ENCODE assay signal across 20 cellular contexts in the genomic region with DNA sequence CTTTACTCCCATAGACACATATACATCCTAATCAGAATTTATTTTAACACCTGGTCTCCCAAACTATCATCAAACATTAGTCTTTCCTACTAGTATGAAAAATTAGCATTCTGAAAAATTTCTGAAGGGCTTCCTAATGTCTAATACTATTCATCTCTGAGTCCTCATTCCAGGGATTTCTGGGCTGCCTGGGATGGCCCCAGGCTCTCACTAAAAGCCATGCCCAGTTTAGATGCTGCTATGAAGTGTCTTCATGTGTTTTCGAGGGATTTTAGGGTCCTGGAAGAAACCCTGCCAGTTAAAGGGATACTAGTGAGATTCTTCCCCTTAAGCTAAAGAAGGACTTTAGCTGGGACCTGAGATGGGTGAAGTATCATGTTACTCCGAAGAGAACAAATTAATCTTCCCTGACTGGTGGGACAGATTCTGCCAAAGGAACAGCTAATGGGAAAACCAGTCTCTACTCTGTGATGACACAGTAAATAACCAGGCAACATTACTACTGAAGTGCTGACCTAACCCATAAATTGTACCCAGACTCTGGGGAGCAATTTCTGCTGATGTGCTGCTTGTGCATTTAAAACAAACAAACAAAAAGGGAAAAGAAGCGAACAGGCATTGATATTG.
DNase-seq lines count a peak whose midpoint lies in the region; ATAC-seq and TF ChIP-seq lines count a peak whose summit lies in the region.
"Had no signal": no experiment of that assay in that cellular context is flagged by ENCODE, and none has a peak within 500 bp of the region (broad histone marks: within the 10 kb centered on the region; RNA-seq: fewer than 3 reads in every experiment).

No MANE protein-coding gene starts in this region.

- CTCF ChIA-PET in activated CD4-positive, alpha-beta memory T cell treated with anti-CD3 and anti-CD28 coated beads for 36 hours (lab: Charles Lee) = no interaction called here

- no peak for TF ChIP-seq CTCF in nephron (IDR thresholded peaks at IDR 0.05; ENCODE audit: unreplicated experiment in 3 of 3)

- no peak overlapping the region for H3K4me3 Mint-ChIP-seq in nephron
- H3K4me3 Mint-ChIP-seq in activated CD4-positive, alpha-beta memory T cell treated with anti-CD3 and anti-CD28 coated beads for 36 hours = no peak overlapping the region

- no peaks in the 10 kb centered on the region for H3K9me3 Mint-ChIP-seq in nephron
- H3K9me3 Mint-ChIP-seq in activated CD4-positive, alpha-beta memory T cell treated with anti-CD3 and anti-CD28 coated beads for 36 hours = no peaks in the 10 kb centered on the region

- H3K4me1 Mint-ChIP-seq in nephron = peaks cover 71% of the 10 kb centered on the region
- no peaks in the 10 kb centered on the region for H3K4me1 Mint-ChIP-seq in activated CD4-positive, alpha-beta memory T cell treated with anti-CD3 and anti-CD28 coated beads for 36 hours (ENCODE audit: low read depth)

- peak overlapping the region; percentile 58 to 87 (median 83) for H3K27ac Mint-ChIP-seq in nephron
- H3K27ac Mint-ChIP-seq in activated CD4-positive, alpha-beta memory T cell treated with anti-CD3 and anti-CD28 coated beads for 36 hours = no peak overlapping the region
- H3K27ac Mint-ChIP-seq: progenitor cell of endocrine pancreas had no signal

- H3K36me3 Mint-ChIP-seq in nephron (ENCODE audit: low read depth) = peaks cover 4% of the 10 kb centered on the region
- no peaks in the 10 kb centered on the region for H3K36me3 Mint-ChIP-seq in activated CD4-positive, alpha-beta memory T cell treated with anti-CD3 and anti-CD28 coated beads for 36 hours

- no peaks in the 10 kb centered on the region for H3K27me3 Mint-ChIP-seq in nephron (ENCODE audit: low read depth)
- H3K27me3 Mint-ChIP-seq in activated CD4-positive, alpha-beta memory T cell treated with anti-CD3 and anti-CD28 coated beads for 36 hours = no peaks in the 10 kb centered on the region

- no peak for ATAC-seq in GM18907 (IDR thresholded peaks at IDR 0.05; ENCODE audit: unreplicated experiment)
- no peak for ATAC-seq in HG02623 (IDR thresholded peaks at IDR 0.05; ENCODE audit: unreplicated experiment)

- DNase-seq in EL (peak; percentile 32), NCI-H1436 (lab: John Stamatoyannopoulos, UW) (peak; percentile 37), astrocyte of the hippocampus (ENCODE audit: low read depth, low spot score) (peak; percentile 12)
- no peak for DNase-seq in activated CD4-positive, alpha-beta memory T cell treated with anti-CD3 and anti-CD28 coated beads for 36 hours
- DNase-seq: activated CD4-positive, alpha-beta T cell treated with anti-CD3 and anti-CD28 coated beads for 48 hours; activated naive CD4-positive, alpha-beta T cell; activated T-cell treated with anti-CD3 and anti-CD28 coated beads, Interleukin-2, amount 50 U/mL, for 48 hours; Calu3; cortex of kidney; esophagus squamous epithelium; Karpas-422; MV-4-11; NCI-H1930; NCI-H526 treated with DMSO at 0.1 percent for 48 hours; OCI-M1; transverse colon had no signal

- POLR2A ChIA-PET in activated CD4-positive, alpha-beta memory T cell treated with anti-CD3 and anti-CD28 coated beads for 36 hours (lab: Charles Lee) = no interaction called here

- intact Hi-C loops in activated CD4-positive, alpha-beta memory T cell treated with anti-CD3 and anti-CD28 coated beads for 36 hours (cut with micrococcal nuclease) = no loop called here
